19 cellular contexts compared by ENCODE assay signal in genomic region chr5:127652952-127653611, GRCh38. TPM values are rescaled to one million over a fixed set of nuclear protein-coding genes. Genes with fewer than 3 reads are reported as not detected.
"Had no signal": no experiment of that assay in that cellular context is flagged by ENCODE, and none has a peak within 500 bp of the region (broad histone marks: within the 10 kb centered on the region; RNA-seq: fewer than 3 reads in every experiment).

No MANE protein-coding gene starts in this region.

- H3K4me3 Mint-ChIP-seq: brain; central memory CD8-positive, alpha-beta T cell had no signal

- H3K36me3 Mint-ChIP-seq: activated naive CD4-positive, alpha-beta T cell treated with anti-CD3 and anti-CD28 coated beads, Interleukin-2, amount 50 U/mL, for 72 hours; brain had no signal

- H3K9me3 Mint-ChIP-seq: activated naive CD4-positive, alpha-beta T cell treated with anti-CD3 and anti-CD28 coated beads, Interleukin-2, amount 50 U/mL, for 72 hours; brain; central memory CD8-positive, alpha-beta T cell had no signal

- DNase-seq: activated effector memory CD4-positive, alpha-beta T cell treated with anti-CD3 and anti-CD28 coated beads, Interleukin-2, amount 50 U/mL, for 16 hours; activated T-cell treated with anti-CD3 and anti-CD28 coated beads, Interleukin-2, amount 50 U/mL, for 1 hour; amniotic stem cell; cortex of kidney; effector CD8-positive, alpha-beta T cell; gastrocnemius medialis; kidney glomerular epithelial cell; mesendoderm; stimulated activated CD4-positive, alpha-beta T cell treated with anti-CD3 and anti-CD28 coated beads, Interleukin-4, amount 100 ng/mL, for 1 hour; stomach had no signal

- H3K4me1 Mint-ChIP-seq: central memory CD8-positive, alpha-beta T cell had no signal

- ATAC-seq: activated CD4-positive, CD25-positive, alpha-beta regulatory T cell treated with anti-CD3 and anti-CD28 coated beads, Interleukin-2, amount 50 U/mL, for 24 hours; activated naive CD4-positive, alpha-beta T cell treated with anti-CD3 and anti-CD28 coated beads, Interleukin-2, amount 50 U/mL, for 72 hours; gastrocnemius medialis had no signal

- H3K27me3 Mint-ChIP-seq: brain had no signal

RNA-seq across cellular contexts. Expression of gene CTXN3, which starts 4.2 kb away (rescaled TPM):
- total RNA-seq: activated naive CD4-positive, alpha-beta T cell treated with anti-CD3 and anti-CD28 coated beads, Interleukin-2, amount 50 U/mL, for 72 hours; fibroblast of lung; liver; osteocyte; stomach; thoracic aorta had no signal

RNA-seq across cellular contexts. Expression of gene CCDC192, which starts 50.1 kb away (rescaled TPM):
- total RNA-seq: activated naive CD4-positive, alpha-beta T cell treated with anti-CD3 and anti-CD28 coated beads, Interleukin-2, amount 50 U/mL, for 72 hours; fibroblast of lung; gastrocnemius medialis; liver; osteocyte; thoracic aorta; urinary bladder had no signal
